Comparison of ENCODE assay signal across 8 cellular contexts in the genomic region with DNA sequence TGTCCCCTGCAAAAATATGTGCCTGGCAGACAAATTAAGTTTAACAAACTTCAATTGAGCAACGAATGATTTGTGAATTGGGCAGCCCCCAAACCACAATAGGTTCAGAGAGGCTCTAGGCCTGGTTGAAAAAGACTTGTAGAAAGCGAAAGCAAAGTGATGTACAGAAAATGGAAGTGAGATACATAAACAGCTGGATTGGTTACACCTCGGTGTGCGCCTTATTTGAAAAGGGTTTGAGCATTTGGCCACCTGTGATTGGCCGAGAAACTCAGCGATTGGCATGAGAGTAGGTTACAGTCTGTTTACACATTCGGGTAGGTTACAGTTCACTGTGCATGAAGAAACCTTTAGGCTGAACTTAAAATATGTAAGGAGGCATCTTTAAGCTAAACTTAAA.
DNase-seq lines count a peak whose midpoint lies in the region; ATAC-seq and TF ChIP-seq lines count a peak whose summit lies in the region.
"Had no signal": no experiment of that assay in that cellular context is flagged by ENCODE, and none has a peak within 500 bp of the region (broad histone marks: within the 10 kb centered on the region; RNA-seq: fewer than 3 reads in every experiment).

No MANE protein-coding gene starts in this region.

- DNase-seq in mucosa of descending colon (no peak), NCI-H2107 treated with DMSO at 0.1 percent for 48 hours (lab: John Stamatoyannopoulos, UW; ENCODE audit: unreplicated experiment) (no peak), NCI-H146 treated with DMSO at 0.1 percent for 48 hours (lab: John Stamatoyannopoulos, UW; ENCODE audit: unreplicated experiment) (no peak), posterior cingulate gyrus (no peak)
- DNase-seq: activated naive CD4-positive, alpha-beta T cell had no signal

- peak; percentile 94 for ATAC-seq in GM18909 (IDR thresholded peaks at IDR 0.05; ENCODE audit: poor library complexity, unreplicated experiment)
- ATAC-seq in GM21529 (IDR thresholded peaks at IDR 0.05; ENCODE audit: unreplicated experiment), result peak; percentile 90
- ATAC-seq in HG03159 (IDR thresholded peaks at IDR 0.05; ENCODE audit: unreplicated experiment), result peak; percentile 96
- peak; percentile 34 for ATAC-seq in mucosa of descending colon

- H3K4me1 ChIP-seq in mucosa of descending colon (ENCODE audit: low read depth), result no peaks in the 10 kb centered on the region

- no peaks in the 10 kb centered on the region for H3K9me3 ChIP-seq in mucosa of descending colon

- intact Hi-C loops in mucosa of descending colon (cut with DNase I, micrococcal nuclease) (no loop called here), posterior cingulate gyrus (cut with DNase I) (no loop called here)

- H3K36me3 ChIP-seq in mucosa of descending colon (ENCODE audit: low read depth), result no peaks in the 10 kb centered on the region

- no peak overlapping the region for H3K4me3 ChIP-seq in mucosa of descending colon

- no peak for TF ChIP-seq CTCF in mucosa of descending colon (IDR thresholded peaks at IDR 0.05)

Comparison
In these comparisons a context has a peak if more than half of its experiments do, and no peak if none do; other contexts are left out.
1. ATAC-seq: peak in every context shown above with its lines; median percentile 96 in HG03159; 94 in GM18909; 90 in GM21529; 34 in mucosa of descending colon.